ENCODE assay signal across 12 cellular contexts in genomic region chr10:108894402-108895301, GRCh38.
A peak's percentile ranks its signal among the peaks of the same experiment; 100 is the strongest.
DNase-seq lines count a peak whose midpoint lies in the region; ATAC-seq and TF ChIP-seq lines count a peak whose summit lies in the region.
"Had no signal": no experiment of that assay in that cellular context is flagged by ENCODE, and none has a peak within 500 bp of the region (broad histone marks: within the 10 kb centered on the region; RNA-seq: fewer than 3 reads in every experiment).

No MANE protein-coding gene starts in this region.

- peaks cover 4 to 30% (median 11%) of the 10 kb centered on the region in 9 donors for H3K9me3 Mint-ChIP-seq in naive thymus-derived CD8-positive, alpha-beta T cell

- DNase-seq in NOMO-1 treated with DMSO at 0.1 percent for 48 hours (lab: John Stamatoyannopoulos, UW; ENCODE audit: unreplicated experiment) = peak; percentile 18
- no peak for DNase-seq in NOMO-1 (lab: John Stamatoyannopoulos, UW; ENCODE audit: unreplicated experiment in 2 of 2)
- DNase-seq in naive thymus-derived CD8-positive, alpha-beta T cell = no peak
- no peak for DNase-seq in ecto neural progenitor cell (ENCODE audit: low spot score)
- DNase-seq in RKO (ENCODE audit: low spot score) = no peak
- no peak for DNase-seq in GM13976 (ENCODE audit: low spot score)
- DNase-seq: activated CD8-positive, alpha-beta memory T cell treated with anti-CD3 and anti-CD28 coated beads, Interleukin-2, amount 50 U/mL, for 48 hours; DMS79; GOT3 had no signal

- in situ Hi-C loops in GM13976 (cut with MboI; ENCODE audit: low sequenced_read_pairs, unreplicated experiment) = no loop called here

- POLR2A ChIA-PET in naive thymus-derived CD8-positive, alpha-beta T cell (lab: Charles Lee) = no interaction called here

- no peak overlapping the region for H3K4me3 Mint-ChIP-seq in naive thymus-derived CD8-positive, alpha-beta T cell
- H3K4me3 Mint-ChIP-seq: T-helper 2 cell treated with Interferon-gamma antibody and Interleukin-4, amounts not matched to agents 5 μg/mL and 100 μg/mL, for 36 hours had no signal

- no peak for TF ChIP-seq CTCF in GM13976 (IDR thresholded peaks at IDR 0.05; ENCODE audit: borderline replicate concordance, control extremely low read depth, extremely low read depth, insufficient read depth, missing control alignments)

- H3K36me3 Mint-ChIP-seq in naive thymus-derived CD8-positive, alpha-beta T cell = no peaks in the 10 kb centered on the region

- H3K4me1 Mint-ChIP-seq in naive thymus-derived CD8-positive, alpha-beta T cell = no peaks in the 10 kb centered on the region

- ATAC-seq in HG02840 (IDR thresholded peaks at IDR 0.05; ENCODE audit: low FRiP score, unreplicated experiment) = peak; percentile 74
- ATAC-seq in HG03469 (IDR thresholded peaks at IDR 0.05; ENCODE audit: unreplicated experiment) = peak; percentile 86
- ATAC-seq in naive thymus-derived CD8-positive, alpha-beta T cell = no peak

- H3K27me3 Mint-ChIP-seq in naive thymus-derived CD8-positive, alpha-beta T cell = no peaks in the 10 kb centered on the region

- no peak overlapping the region for H3K27ac Mint-ChIP-seq in naive thymus-derived CD8-positive, alpha-beta T cell
- H3K27ac Mint-ChIP-seq: T-helper 2 cell treated with Interferon-gamma antibody and Interleukin-4, amounts not matched to agents 5 μg/mL and 100 μg/mL, for 36 hours had no signal

Comparison
In these comparisons a context has a peak if more than half of its experiments do, and no peak if none do; other contexts are left out.
1. ATAC-seq: peak in HG02840 (single experiment) and HG03469 (single experiment); none in naive thymus-derived CD8-positive, alpha-beta T cell (0 of 2).